In genomic region chr1:54402896-54403295, GRCh38 we compare ENCODE assay signal across 9 cellular contexts. TPM values are rescaled to one million over a fixed set of nuclear protein-coding genes. Genes with fewer than 3 reads are reported as not detected.
DNase-seq lines count a peak whose midpoint lies in the region; ATAC-seq and TF ChIP-seq lines count a peak whose summit lies in the region.
"Had no signal": no experiment of that assay in that cellular context is flagged by ENCODE, and none has a peak within 500 bp of the region (broad histone marks: within the 10 kb centered on the region; RNA-seq: fewer than 3 reads in every experiment).

No MANE protein-coding gene starts in this region.

- peak overlapping the region in 2 of 4 donors; percentile 57 to 75 for H3K27ac ChIP-seq in esophagus squamous epithelium
- H3K27ac ChIP-seq in psoas muscle, result peak overlapping the region; percentile 63
- no peak overlapping the region for H3K27ac ChIP-seq in SJCRH30

- H3K4me1 ChIP-seq in esophagus squamous epithelium (peaks cover 18 to 55% (median 22%) of the 10 kb centered on the region in 3 donors), psoas muscle (peaks cover 63% of the 10 kb centered on the region), SJCRH30 (peaks cover 6% of the 10 kb centered on the region)

- H3K9me3 ChIP-seq in esophagus squamous epithelium (no peaks in the 10 kb centered on the region), psoas muscle (no peaks in the 10 kb centered on the region), SJCRH30 (replicated peaks) (no peaks in the 10 kb centered on the region)

- no peaks in the 10 kb centered on the region for H3K27me3 ChIP-seq in esophagus squamous epithelium
- no peaks in the 10 kb centered on the region for H3K27me3 ChIP-seq in psoas muscle (ENCODE audit: insufficient read depth in 3 of 3, low read length in 2 of 3)
- no peaks in the 10 kb centered on the region for H3K27me3 ChIP-seq in SJCRH30

- H3K4me3 ChIP-seq in esophagus squamous epithelium (peak overlapping the region in 3 of 4 donors; percentile 74 to 98 (median 89)), psoas muscle (peak overlapping the region; percentile 91), SJCRH30 (no peak overlapping the region)

- intact Hi-C loops in esophagus squamous epithelium (cut with DNase I), result loop anchor here (10.0 kb wide), 1 partner anchor 128 kb away; no protein-coding TSS in a partner anchor
- intact Hi-C loops in psoas muscle (cut with DNase I), result loop anchor here (5.0 kb wide), 4 partner anchors 71 to 201 kb away; partner anchors contain the start of genes CYB5RL (in 1 of the 2) and MRPL37 (in 1 of the 2)

- TF ChIP-seq POLR2A in esophagus squamous epithelium (IDR thresholded peaks at IDR 0.05), result no peak

- 65 to 80% methylated on average over 5 to 7 of the region's 7 CpGs for WGBS in esophagus squamous epithelium, 2 donors
- 64 to 70% (median 68%) methylated on average over 7 of the region's 7 CpGs for WGBS in psoas muscle, 3 donors

- no peak for TF ChIP-seq CTCF in esophagus squamous epithelium (IDR thresholded peaks at IDR 0.05)
- no peak for TF ChIP-seq CTCF in psoas muscle (IDR thresholded peaks at IDR 0.05)

- H3K36me3 ChIP-seq in esophagus squamous epithelium (peaks cover 9 to 55% (median 14%) of the 10 kb centered on the region in 3 donors), psoas muscle (ENCODE audit: insufficient read depth in 1 of 2, low read depth in 1 of 2) (peaks cover 0 to 31% of the 10 kb centered on the region in 2 donors), SJCRH30 (peaks cover 31% of the 10 kb centered on the region)

- peak; percentile 66 for DNase-seq in ELF-1 (ENCODE audit: low read depth, low spot score)
- peak; percentile 80 for DNase-seq in NCI-H2029 treated with DMSO at 0.1 percent for 48 hours (lab: John Stamatoyannopoulos, UW)
- no peak for DNase-seq in esophagus squamous epithelium (lab: John Stamatoyannopoulos, UW)
- DNase-seq in psoas muscle, result no peak
- no peak for DNase-seq in stimulated activated CD4-positive, alpha-beta T cell treated with anti-CD3 and anti-CD28 coated beads, Interleukin-4, amount 100 ng/mL, for 24 hours
- no peak for DNase-seq in SJCRH30
- DNase-seq: activated T-cell treated with anti-CD3 and anti-CD28 coated beads, Interleukin-2, amount 50 U/mL, for 4 hours; SW 1271 had no signal

- ATAC-seq in psoas muscle (no peak), HG02840 (IDR thresholded peaks at IDR 0.05; ENCODE audit: low FRiP score, unreplicated experiment) (no peak)
- ATAC-seq: activated T-cell treated with anti-CD3 and anti-CD28 coated beads, Interleukin-2, amount 50 U/mL, for 4 hours had no signal

RNA-seq across cellular contexts. Expression of gene SSBP3, which starts 3.3 kb away (rescaled TPM):
- total RNA-seq in esophagus squamous epithelium, result 10 to 100 TPM; 17.1 to 25.4 (median 21.5) TPM
- 10 to 100 TPM; 13.8 to 24.2 (median 22.0) TPM for total RNA-seq in psoas muscle
- polyA plus RNA-seq in psoas muscle, result 10 to 100 TPM in 2 of 3 donors, 1 to 10 TPM in 1; 7.9 to 22.6 (median 12.5) TPM
- 27.0 and 32.1 TPM in 2 replicates for total RNA-seq in SJCRH30 (2014; rRNA removed; shearing (Covaris generic))

Comparison
In these comparisons a context has a peak if more than half of its experiments do, and no peak if none do; other contexts are left out.
1. DNase-seq: peak in ELF-1 (single experiment) and NCI-H2029 treated with DMSO at 0.1 percent for 48 hours (single experiment); none in esophagus squamous epithelium (single experiment), psoas muscle (0 of 2), stimulated activated CD4-positive, alpha-beta T cell treated with anti-CD3 and anti-CD28 coated beads, Interleukin-4, amount 100 ng/mL, for 24 hours (single experiment) and SJCRH30 (0 of 2).